In the genomic region with DNA sequence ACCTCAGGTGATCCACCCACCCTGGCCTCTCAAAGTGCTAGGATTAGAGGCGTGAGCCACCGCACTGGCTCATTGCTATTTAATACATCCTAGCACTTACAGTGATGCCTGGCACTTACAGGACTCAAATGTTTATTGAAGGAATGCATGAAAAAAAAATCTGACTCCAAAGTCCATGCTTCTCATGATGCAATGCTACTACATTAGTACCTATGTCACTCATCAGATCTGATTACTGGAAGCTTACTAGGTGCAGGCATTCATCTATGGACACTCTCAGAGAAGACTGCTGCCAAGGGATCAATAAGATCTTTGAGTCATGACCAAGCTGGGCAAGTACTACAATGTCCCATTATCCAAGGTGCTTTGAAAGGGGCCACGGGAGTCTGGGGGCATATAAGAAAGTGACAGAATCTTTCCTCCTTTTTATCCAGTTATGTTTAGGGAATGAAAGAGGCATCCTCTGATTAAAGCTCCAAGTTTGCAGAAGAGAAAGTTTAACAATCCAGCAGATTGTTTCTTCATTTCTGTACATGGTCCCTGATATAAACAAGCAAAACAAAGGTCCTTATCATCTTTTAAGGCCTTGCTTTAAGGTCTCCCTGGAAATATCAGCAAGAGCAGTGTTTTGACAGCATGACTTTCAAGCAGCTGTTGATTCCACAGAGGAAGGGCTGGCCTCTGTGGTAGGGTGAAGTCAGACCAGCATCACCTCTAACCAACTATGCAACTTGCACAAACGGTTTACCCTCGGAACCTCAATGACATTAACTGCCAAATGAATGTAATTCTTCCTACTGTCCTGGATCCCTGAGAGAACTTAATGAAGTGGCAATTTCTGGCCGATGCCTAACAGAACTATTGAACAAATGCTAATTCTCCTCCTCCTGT, we compare ENCODE assay signal across 1 cellular context.
TF ChIP-seq lines count a peak whose summit lies in the region.

No MANE protein-coding gene starts in this region.

TF ChIP-seq in IMR-90, 13 proteins besides CTCF, POLR2A, EP300 and RAD21:
- TF ChIP-seq FOS (IDR thresholded peaks at IDR 0.05; ENCODE audit: low read depth, low read length) (no peak), CEBPB (IDR thresholded peaks at IDR 0.05; ENCODE audit: low read depth, low read length) (peak; percentile 56; the same call in 1 of the 2 replicates)
TF ChIP-seq in IMR-90: peak in this region for 1.
